Comparison of ENCODE assay signal across 14 cellular contexts in genomic region chr5:58085800-58086199, GRCh38.
DNase-seq lines count a peak whose midpoint lies in the region; ATAC-seq and FAIRE-seq lines count a peak whose summit lies in the region.
"Had no signal": no experiment of that assay in that cellular context is flagged by ENCODE, and none has a peak within 500 bp of the region (broad histone marks: within the 10 kb centered on the region; RNA-seq: fewer than 3 reads in every experiment).

No MANE protein-coding gene starts in this region.

- no peak for ATAC-seq in GM21529 (IDR thresholded peaks at IDR 0.05; ENCODE audit: unreplicated experiment)

- DNase-seq in Ammon's horn (ENCODE audit: low spot score) (peak; percentile 46), HTR-8/SVneo (ENCODE audit: insufficient read length, low spot score) (peak; percentile 32), astrocyte of the hippocampus (ENCODE audit: low read depth, low spot score) (peak; percentile 69), kidney glomerular epithelial cell (lab: John Stamatoyannopoulos, UW) (peak; percentile 52), NCI-H2081 treated with DMSO at 0.1 percent for 48 hours (lab: John Stamatoyannopoulos, UW) (no peak), hepatic stellate cell (ENCODE audit: low spot score) (no peak), NCI-H748 treated with DMSO at 0.1 percent for 48 hours (lab: John Stamatoyannopoulos, UW) (no peak)
- DNase-seq: activated B cell treated with CpG ODN at 0.5 μM for 24 hours; activated effector memory CD4-positive, alpha-beta T cell treated with anti-CD3 and anti-CD28 coated beads, Interleukin-2, amount 50 U/mL, for 16 hours; midbrain; retina; T-helper 1 cell had no signal

- peak; percentile 80 for FAIRE-seq in HTR-8/SVneo (lab: Jason Lieb, UNC)
- FAIRE-seq: RCC 7860 had no signal

Comparison
In these comparisons a context has a peak if more than half of its experiments do, and no peak if none do; other contexts are left out.
1. DNase-seq: peak in Ammon's horn (single experiment), HTR-8/SVneo (single experiment), astrocyte of the hippocampus (single experiment) and kidney glomerular epithelial cell (single experiment); none in NCI-H2081 treated with DMSO at 0.1 percent for 48 hours (single experiment), hepatic stellate cell (single experiment) and NCI-H748 treated with DMSO at 0.1 percent for 48 hours (single experiment).